24 cellular contexts compared by ENCODE assay signal in genomic region chr5:102850503-102850902, GRCh38.
"Had no signal": no experiment of that assay in that cellular context is flagged by ENCODE, and none has a peak within 500 bp of the region (broad histone marks: within the 10 kb centered on the region; RNA-seq: fewer than 3 reads in every experiment).

No MANE protein-coding gene starts in this region.

- H3K9me3 Mint-ChIP-seq: activated naive CD8-positive, alpha-beta T cell treated with anti-CD3 and anti-CD28 coated beads, Interleukin-2, amount 10 ng/mL, durations not matched to agents 7 days and 5 days; activated T-cell treated with anti-CD3 and anti-CD28 coated beads, Interleukin-2, amount 50 U/mL, for 24 hours; activated T-helper 2 cell treated with anti-CD3 and anti-CD28 coated beads, Interferon-gamma antibody, Interleukin-2, Interleukin-4, amounts not matched to agents 10 μg/mL and 5 μg/mL and 100 μg/mL, durations not matched to agents 14 hours and 24 hours and 36 hours; endodermal cell had no signal

- H3K36me3 ChIP-seq: colonic mucosa, esophagus squamous epithelium, gastroesophageal sphincter, heart left ventricle, lower lobe of right lung, thoracic aorta, upper lobe of left lung had no signal

- H3K4me3 Mint-ChIP-seq: activated CD4-positive, alpha-beta T cell treated with anti-CD3 and anti-CD28 coated beads, Interleukin-2, amount 10 ng/mL, durations not matched to agents 7 days and 5 days; activated naive CD8-positive, alpha-beta T cell treated with anti-CD3 and anti-CD28 coated beads, Interleukin-2, amount 10 ng/mL, durations not matched to agents 7 days and 5 days; activated T-cell treated with anti-CD3 and anti-CD28 coated beads, Interleukin-2, amount 50 U/mL, for 24 hours; endodermal cell; naive B cell had no signal

- H3K27ac Mint-ChIP-seq: activated CD4-positive, alpha-beta T cell treated with anti-CD3 and anti-CD28 coated beads, Interleukin-2, amount 10 ng/mL, durations not matched to agents 7 days and 5 days; activated naive CD8-positive, alpha-beta T cell treated with anti-CD3 and anti-CD28 coated beads, Interleukin-2, amount 10 ng/mL, durations not matched to agents 7 days and 5 days; activated T-cell treated with anti-CD3 and anti-CD28 coated beads, Interleukin-2, amount 50 U/mL, for 24 hours; activated T-helper 2 cell treated with anti-CD3 and anti-CD28 coated beads, Interferon-gamma antibody, Interleukin-2, Interleukin-4, amounts not matched to agents 10 μg/mL and 5 μg/mL and 100 μg/mL, durations not matched to agents 14 hours and 24 hours and 36 hours; endodermal cell; naive B cell; progenitor cell of endocrine pancreas had no signal

- H3K27ac ChIP-seq: colonic mucosa, dorsolateral prefrontal cortex, esophagus squamous epithelium, heart left ventricle, lower lobe of right lung, thoracic aorta, upper lobe of left lung, VCaP had no signal

- H3K4me1 ChIP-seq: colonic mucosa, esophagus squamous epithelium, lower lobe of right lung, upper lobe of left lung had no signal

- H3K27me3 ChIP-seq: colonic mucosa, dorsolateral prefrontal cortex, esophagus squamous epithelium, gastroesophageal sphincter, heart left ventricle, upper lobe of left lung had no signal

- H3K27me3 Mint-ChIP-seq: activated CD4-positive, alpha-beta T cell treated with anti-CD3 and anti-CD28 coated beads, Interleukin-2, amount 10 ng/mL, durations not matched to agents 7 days and 5 days; activated naive CD8-positive, alpha-beta T cell treated with anti-CD3 and anti-CD28 coated beads, Interleukin-2, amount 10 ng/mL, durations not matched to agents 7 days and 5 days; activated T-cell treated with anti-CD3 and anti-CD28 coated beads, Interleukin-2, amount 50 U/mL, for 24 hours; naive B cell; progenitor cell of endocrine pancreas had no signal

- H3K4me3 ChIP-seq: colonic mucosa, dorsolateral prefrontal cortex, esophagus squamous epithelium, gastroesophageal sphincter, heart left ventricle, lower lobe of right lung, thoracic aorta, upper lobe of left lung had no signal

- H3K9me3 ChIP-seq: colonic mucosa, esophagus squamous epithelium, gastroesophageal sphincter, heart left ventricle, lower lobe of right lung, thoracic aorta, upper lobe of left lung had no signal

- ATAC-seq: gastroesophageal sphincter, heart left ventricle, lower lobe of right lung had no signal

- H3K4me1 Mint-ChIP-seq: endodermal cell, naive B cell had no signal

- DNase-seq: activated CD4-positive, alpha-beta T cell treated with anti-CD3 and anti-CD28 coated beads, Interleukin-2, amount 10 ng/mL, durations not matched to agents 7 days and 5 days; activated CD4-positive, CD25-positive, alpha-beta regulatory T cell treated with anti-CD3 and anti-CD28 coated beads, Interleukin-2, amount 50 U/mL, for 72 hours; activated CD8-positive, alpha-beta memory T cell treated with anti-CD3 and anti-CD28 coated beads for 24 hours; activated CD8-positive, alpha-beta memory T cell treated with anti-CD3 and anti-CD28 coated beads, Interleukin-2, amount 50 U/mL, for 4 hours; activated naive CD4-positive, alpha-beta T cell; activated naive CD8-positive, alpha-beta T cell treated with anti-CD3 and anti-CD28 coated beads, Interleukin-2, amount 10 ng/mL, durations not matched to agents 7 days and 5 days; activated T-cell treated with anti-CD3 and anti-CD28 coated beads, Interleukin-2, amount 50 U/mL, for 24 hours; amniotic stem cell; colonic mucosa; dorsolateral prefrontal cortex; endodermal cell; esophagus squamous epithelium; heart left ventricle; kidney; lower lobe of right lung; naive B cell; stimulated activated CD4-positive, alpha-beta T cell treated with anti-CD3 and anti-CD28 coated beads, Interleukin-4, amount 100 ng/mL, for 1 hour; stimulated activated naive CD4-positive, alpha-beta T cell treated with Interleukin-2 at 50 U/mL for 16 hours had no signal
